Comparison of ENCODE assay signal across 18 cellular contexts in the genomic region with DNA sequence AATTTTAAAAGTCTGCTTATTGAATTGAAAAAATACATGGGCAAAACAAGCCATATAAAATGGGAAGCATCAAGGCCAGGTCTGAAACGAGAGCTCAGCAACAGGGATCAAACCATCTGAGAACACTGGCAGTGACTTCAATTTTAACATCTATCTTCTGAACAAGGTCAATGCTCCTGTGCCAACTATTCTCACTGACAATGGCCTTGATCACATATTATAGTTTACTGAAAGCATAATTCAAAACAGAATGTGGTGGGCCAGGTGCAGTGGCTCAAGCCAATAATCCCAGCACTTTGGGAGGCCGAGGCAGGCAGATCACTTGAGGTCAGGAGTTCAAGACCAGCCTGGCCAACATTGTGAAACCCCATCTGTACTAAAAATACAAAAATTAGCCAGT. TPM values are rescaled to one million over a fixed set of nuclear protein-coding genes. Genes with fewer than 3 reads are reported as not detected.
A peak's percentile ranks its signal among the peaks of the same experiment; 100 is the strongest.
DNase-seq lines count a peak whose midpoint lies in the region; ATAC-seq, FAIRE-seq and TF ChIP-seq lines count a peak whose summit lies in the region.
"Had no signal": no experiment of that assay in that cellular context is flagged by ENCODE, and none has a peak within 500 bp of the region (broad histone marks: within the 10 kb centered on the region; RNA-seq: fewer than 3 reads in every experiment).

No MANE protein-coding gene starts in this region.

- TF ChIP-seq POLR2A in breast epithelium (IDR thresholded peaks at IDR 0.05) (no peak), HepG2 (IDR thresholded peaks at IDR 0.05; ENCODE audit: insufficient read depth in 1 of 2, low read depth in 2 of 2, low read length in 2 of 2) (no peak), right lobe of liver (IDR thresholded peaks at IDR 0.05) (no peak)

- CTCF ChIA-PET in MCF 10A (lab: Yijun Ruan, JAX) (interaction anchor here (0.6 kb wide), 1 partner anchor 1862 kb away, joined by 4 read pairs; no protein-coding TSS in a partner anchor), HepG2 (lab: Yijun Ruan, JAX; ENCODE audit: low intra/inter-chr PET ratio, low total read pairs) (no interaction called here)

- H3K9me3 Mint-ChIP-seq in MCF 10A (ENCODE audit: unreplicated experiment) (no peaks in the 10 kb centered on the region), nephron progenitor cell (no peaks in the 10 kb centered on the region), mesothelial cell of epicardium (no peaks in the 10 kb centered on the region)
- H3K9me3 Mint-ChIP-seq: CD4-positive, alpha-beta memory T cell; GM23338 had no signal

- H3K27me3 ChIP-seq in breast epithelium (no peaks in the 10 kb centered on the region), HepG2 (ENCODE audit: control insufficient read depth in 1 of 2, insufficient read depth in 2 of 2, low read length in 2 of 2) (no peaks in the 10 kb centered on the region), right lobe of liver (no peaks in the 10 kb centered on the region), psoas muscle (ENCODE audit: insufficient read depth in 3 of 3, low read length in 2 of 3) (no peaks in the 10 kb centered on the region)
- H3K27me3 ChIP-seq: BLaER1 had no signal

- no peak for TF ChIP-seq EP300 in HepG2 (IDR thresholded peaks at IDR 0.05; ENCODE audit: low read depth in 2 of 2, low read length in 2 of 2)
- no peak for TF ChIP-seq EP300 in HepG2 (CRISPR knock-in tag; IDR thresholded peaks at IDR 0.05; ENCODE audit: borderline replicate concordance)

- 73% methylated on average over 2 of the region's 2 CpGs for WGBS in HepG2 (ENCODE audit: low lambda C conversion rate)
- WGBS in right lobe of liver (ENCODE audit: insufficient coverage, low coverage, low lambda C conversion rate, missing lambda C conversion rate), result 24% methylated on average over 2 of the region's 2 CpGs
- WGBS in psoas muscle, 3 donors, result 22 to 40% (median 35%) methylated on average over 2 of the region's 2 CpGs

- no peak overlapping the region for H3K4me3 Mint-ChIP-seq in MCF 10A (ENCODE audit: unreplicated experiment)
- no peak overlapping the region for H3K4me3 Mint-ChIP-seq in nephron progenitor cell
- no peak overlapping the region for H3K4me3 Mint-ChIP-seq in mesothelial cell of epicardium
- H3K4me3 Mint-ChIP-seq: CD14-positive monocyte; CD4-positive, alpha-beta memory T cell; GM23338 had no signal

- POLR2A ChIA-PET in MCF 10A (lab: Yijun Ruan, JAX), result interaction anchor here (1.0 kb wide), 1 partner anchor 13 kb away, joined by 4 read pairs; no protein-coding TSS in a partner anchor
- POLR2A ChIA-PET in HepG2 (lab: Yijun Ruan, JAX), result interaction anchor here (1.4 kb wide), 1 partner anchor 8 kb away, joined by 5 read pairs; no protein-coding TSS in a partner anchor

- ATAC-seq in HepG2 (no peak), right lobe of liver (no peak), psoas muscle (peak; percentile 39 to 64 (median 46))

- no peak overlapping the region for H2AFZ ChIP-seq in HepG2 (ENCODE audit: low read length)
- H2AFZ ChIP-seq: GM23338 had no signal

- peak overlapping the region; percentile 24 for H3K27ac Mint-ChIP-seq in MCF 10A (ENCODE audit: low read depth, unreplicated experiment)
- no peak overlapping the region for H3K27ac Mint-ChIP-seq in nephron progenitor cell
- H3K27ac Mint-ChIP-seq in mesothelial cell of epicardium, result no peak overlapping the region
- H3K27ac Mint-ChIP-seq: GM23338 had no signal

- H3K4me1 ChIP-seq in breast epithelium (no peaks in the 10 kb centered on the region), HepG2 (ENCODE audit: insufficient read depth, low read length) (peaks cover 38% of the 10 kb centered on the region), right lobe of liver (peaks cover 0 to 38% (median 6%) of the 10 kb centered on the region in 4 donors), psoas muscle (peaks cover 91% of the 10 kb centered on the region)

- TF ChIP-seq CTCF in MCF 10A (IDR thresholded peaks at IDR 0.05; ENCODE audit: unreplicated experiment) (no peak), breast epithelium (IDR thresholded peaks at IDR 0.05) (no peak), HepG2 (CRISPR knock-in tag; IDR thresholded peaks at IDR 0.05) (no peak), right lobe of liver (IDR thresholded peaks at IDR 0.05) (no peak), psoas muscle (IDR thresholded peaks at IDR 0.05) (no peak), nephron progenitor cell (IDR thresholded peaks at IDR 0.05) (no peak), mesothelial cell of epicardium (IDR thresholded peaks at IDR 0.05; ENCODE audit: unreplicated experiment) (no peak)

- H3K4me1 Mint-ChIP-seq in MCF 10A (ENCODE audit: insufficient read depth, unreplicated experiment) (peaks cover 25% of the 10 kb centered on the region), nephron progenitor cell (peaks cover 25% of the 10 kb centered on the region), mesothelial cell of epicardium (peaks cover 3% of the 10 kb centered on the region)

- BruUV-seq in MCF 10A (replicated peaks; lab: Mats Ljungman, UMichigan) (no TSS peak), HepG2 (replicated peaks; lab: Mats Ljungman, UMichigan) (no TSS peak)

- no peak overlapping the region for H3K9ac ChIP-seq in HepG2 (ENCODE audit: insufficient read depth, low read depth, low read length)
- H3K9ac ChIP-seq: BLaER1 had no signal

- no peak overlapping the region for H3K4me3 ChIP-seq in breast epithelium
- H3K4me3 ChIP-seq in HepG2 (replicated peaks in 1 of 3; ENCODE audit: insufficient read depth in 1 of 3, low read depth in 2 of 3, low read length in 3 of 3), result no peak overlapping the region
- no peak overlapping the region for H3K4me3 ChIP-seq in right lobe of liver
- H3K4me3 ChIP-seq in psoas muscle, result peak overlapping the region; percentile 29
- H3K4me3 ChIP-seq: BLaER1, GM23338 had no signal

- in situ Hi-C loops in HepG2 (cut with HindIII; ENCODE audit: extremely low pct_ligation_motif_present, low pct_unique_long_range_greater_than_20kb), result no loop called here

- intact Hi-C loops in MCF 10A (cut with micrococcal nuclease) (no loop called here), breast epithelium (cut with DNase I; ENCODE audit: low total_unique reads) (no loop called here), HepG2 (cut with micrococcal nuclease; ENCODE audit: unreplicated experiment) (no loop called here), right lobe of liver (cut with DNase I) (no loop called here), psoas muscle (cut with DNase I) (loop anchor here in 1 of 2 donors (5.0 kb wide), 1 partner anchor 33 kb away; no protein-coding TSS in a partner anchor)

- DNase-seq in MCF 10A (ENCODE audit: unreplicated experiment) (no peak), breast epithelium (ENCODE audit: low spot score in 2 of 2) (no peak), HepG2 (ENCODE audit: low spot score) (no peak), right lobe of liver (no peak), psoas muscle (no peak), nephron progenitor cell (no peak), mesothelial cell of epicardium (ENCODE audit: low spot score in 2 of 2, unreplicated experiment in 2 of 2) (no peak)
- DNase-seq: 8988T; CD4-positive, alpha-beta memory T cell; DMS153; DMS79; GDM1; HCEC 1CT had no signal

- H4K20me1 ChIP-seq in HepG2 (ENCODE audit: insufficient read depth, low read length), result peaks cover 44% of the 10 kb centered on the region

- H3K36me3 ChIP-seq in breast epithelium (no peaks in the 10 kb centered on the region), HepG2 (replicated peaks in 1 of 2; ENCODE audit: control insufficient read depth in 1 of 2, insufficient read depth in 2 of 2, low read length in 2 of 2) (0 out of 5 replicates have a peak, but pooled peaks cover 2 to 3% of the 10 kb centered on the region in 2 experiments), right lobe of liver (no peaks in the 10 kb centered on the region), psoas muscle (ENCODE audit: insufficient read depth in 1 of 2, low read depth in 1 of 2) (no peaks in the 10 kb centered on the region)

- H3K27me3 Mint-ChIP-seq in MCF 10A (ENCODE audit: insufficient read depth, unreplicated experiment) (no peaks in the 10 kb centered on the region), nephron progenitor cell (ENCODE audit: low read depth, poor library complexity) (no peaks in the 10 kb centered on the region), mesothelial cell of epicardium (ENCODE audit: low read depth) (no peaks in the 10 kb centered on the region)
- H3K27me3 Mint-ChIP-seq: CD4-positive, alpha-beta memory T cell had no signal

- H3K4me2 ChIP-seq in HepG2 (ENCODE audit: low read depth, low read length), result 0 out of 2 replicates have a peak overlapping the region, but pooled peaks have one; percentile 52
- H3K4me2 ChIP-seq: BLaER1, GM23338 had no signal

- H3K27ac ChIP-seq in breast epithelium (no peak overlapping the region), HepG2 (ENCODE audit: extremely low read length, insufficient read depth, low read length) (no peak overlapping the region), right lobe of liver (no peak overlapping the region), psoas muscle (peak overlapping the region; percentile 47)
- H3K27ac ChIP-seq: BLaER1 had no signal

- peaks cover 7% of the 10 kb centered on the region for H3K36me3 Mint-ChIP-seq in MCF 10A (ENCODE audit: insufficient read depth, unreplicated experiment)
- H3K36me3 Mint-ChIP-seq in nephron progenitor cell (ENCODE audit: low read depth), result peaks cover 28% of the 10 kb centered on the region
- peaks cover 2% of the 10 kb centered on the region for H3K36me3 Mint-ChIP-seq in mesothelial cell of epicardium

- FAIRE-seq in HepG2 (lab: Jason Lieb, UNC), result no peak
- FAIRE-seq: H54 had no signal

- H3K9me3 ChIP-seq in breast epithelium, result no peaks in the 10 kb centered on the region
- no peaks in the 10 kb centered on the region for H3K9me3 ChIP-seq in HepG2 (ENCODE audit: low read length)
- H3K9me3 ChIP-seq in right lobe of liver, result no peaks in the 10 kb centered on the region
- no peaks in the 10 kb centered on the region for H3K9me3 ChIP-seq in psoas muscle
- H3K9me3 ChIP-seq: BLaER1 had no signal

- H3K79me2 ChIP-seq in HepG2 (ENCODE audit: insufficient read depth, low read length), result peaks cover 97% of the 10 kb centered on the region

- TF ChIP-seq RAD21 in HepG2 (CRISPR knock-in tag; IDR thresholded peaks at IDR 0.05), result no peak

RNA-seq across cellular contexts. Expression of gene ECPAS, which starts 9.0 kb away (rescaled TPM):
- total RNA-seq in MCF 10A (2022) (140 and 152 TPM in 2 replicates), breast epithelium (100 to 1,000 TPM in 1 of 3 donors, 10 to 100 TPM in 2; 91.6 to 159 (median 94.1) TPM), HepG2 (2016; rRNA removed; fragmentation: Illumina TruSeq; extraction: Trizol) (58.0 and 81.7 TPM in 2 replicates), right lobe of liver (10 to 100 TPM; 36.8 to 52.8 (median 41.1) TPM), psoas muscle (100 to 1,000 TPM; 273 to 456 (median 349) TPM), mesothelial cell of epicardium (84.7 to 95.1 TPM (median 92.6 TPM) in 3 replicates)
- total RNA-seq in HepG2 (2016; cell fraction: cytosol; rRNA removed; fragmentation: Illumina TruSeq; extraction: Trizol; ENCODE audit: low read depth), result 16.5 and 19.4 TPM in 2 replicates
- total RNA-seq in HepG2 (2016; cell fraction: insoluble cytoplasmic fraction; rRNA removed; fragmentation: Illumina TruSeq; extraction: Trizol), result 61.7 and 85.2 TPM in 2 replicates
- 25.2 and 25.7 TPM in 2 replicates for total RNA-seq in HepG2 (2016; cell fraction: membrane; rRNA removed; fragmentation: Illumina TruSeq; extraction: Trizol)
- 62.2 and 69.4 TPM in 2 replicates for total RNA-seq in HepG2 (2016; cell fraction: nucleus; rRNA removed; fragmentation: Illumina TruSeq; extraction: Trizol)
- polyA plus RNA-seq in HepG2 (2011; rRNA removed) (35.3 and 37.3 TPM in 2 replicates), psoas muscle (100 to 1,000 TPM in 2 of 3 donors, 10 to 100 TPM in 1; 95.9 to 410 (median 135) TPM)
- 14.0 and 19.7 TPM in 2 replicates for polyA plus RNA-seq in HepG2 (2011; cell fraction: cytosol; rRNA removed)
- 50.5 and 56.3 TPM in 2 replicates for polyA plus RNA-seq in HepG2 (2011; cell fraction: nucleus; rRNA removed)
- polyA plus RNA-seq in HepG2 (2012), result 43.2 and 54.3 TPM in 2 replicates
- polyA plus RNA-seq in HepG2 (2016; cell fraction: cytosol; fragmentation: Illumina TruSeq; extraction: Trizol; ENCODE audit: low read depth), result 2.2 and 2.5 TPM in 2 replicates
- 45.7 and 50.1 TPM in 2 replicates for polyA plus RNA-seq in HepG2 (2016; cell fraction: insoluble cytoplasmic fraction; fragmentation: Illumina TruSeq; extraction: Trizol; ENCODE audit: low read depth)
- 6.0 and 8.2 TPM in 2 replicates for polyA plus RNA-seq in HepG2 (2016; cell fraction: membrane; fragmentation: Illumina TruSeq; extraction: Trizol; ENCODE audit: low read depth)
- 45.4 and 52.1 TPM in 2 replicates for polyA plus RNA-seq in HepG2 (2016; cell fraction: nucleus; fragmentation: Illumina TruSeq; extraction: Trizol; ENCODE audit: insufficient read depth, low read depth)
- 61.8 and 69.9 TPM in 2 replicates for polyA minus RNA-seq in HepG2 (2011; rRNA and poly(A)+ RNA removed; ENCODE audit: low replicate concordance)
- 69.1 and 80.5 TPM in 2 replicates for polyA minus RNA-seq in HepG2 (2011; cell fraction: cytosol; rRNA and poly(A)+ RNA removed)
- 141 and 183 TPM in 2 replicates for polyA minus RNA-seq in HepG2 (2011; cell fraction: nucleus; rRNA and poly(A)+ RNA removed)

RNA-seq across cellular contexts. Expression of gene ZNF483, which starts 49.8 kb away (rescaled TPM):
- total RNA-seq in MCF 10A (2022), result 1.3 and 2.4 TPM in 2 replicates
- total RNA-seq in breast epithelium, result 10 to 100 TPM in 2 of 3 donors, 1 to 10 TPM in 1; 5.9 to 24.9 (median 16.4) TPM
- 9.5 and 15.7 TPM in 2 replicates for total RNA-seq in HepG2 (2016; rRNA removed; fragmentation: Illumina TruSeq; extraction: Trizol)
- total RNA-seq in HepG2 (2016; cell fraction: cytosol; rRNA removed; fragmentation: Illumina TruSeq; extraction: Trizol; ENCODE audit: low read depth), result 10.6 and 15.0 TPM in 2 replicates
- total RNA-seq in HepG2 (2016; cell fraction: insoluble cytoplasmic fraction; rRNA removed; fragmentation: Illumina TruSeq; extraction: Trizol), result 7.7 and 14.2 TPM in 2 replicates
- 6.0 and 8.2 TPM in 2 replicates for total RNA-seq in HepG2 (2016; cell fraction: membrane; rRNA removed; fragmentation: Illumina TruSeq; extraction: Trizol)
- total RNA-seq in HepG2 (2016; cell fraction: nucleus; rRNA removed; fragmentation: Illumina TruSeq; extraction: Trizol), result 9.4 and 10.0 TPM in 2 replicates
- polyA plus RNA-seq in HepG2 (2011; rRNA removed), result 1.4 and 2.0 TPM in 2 replicates
- 0.50 and 0.87 TPM in 2 replicates for polyA plus RNA-seq in HepG2 (2011; cell fraction: cytosol; rRNA removed)
- polyA plus RNA-seq in HepG2 (2011; cell fraction: nucleus; rRNA removed), result 0.93 and 1.8 TPM in 2 replicates
- polyA plus RNA-seq in HepG2 (2012), result 1.2 and 1.3 TPM in 2 replicates
- polyA plus RNA-seq in HepG2 (2016; cell fraction: cytosol; fragmentation: Illumina TruSeq; extraction: Trizol; ENCODE audit: low read depth), result 0.29 and 0.40 TPM in 2 replicates
- polyA plus RNA-seq in HepG2 (2016; cell fraction: insoluble cytoplasmic fraction; fragmentation: Illumina TruSeq; extraction: Trizol; ENCODE audit: low read depth), result 0.85 and 1.6 TPM in 2 replicates
- polyA plus RNA-seq in HepG2 (2016; cell fraction: membrane; fragmentation: Illumina TruSeq; extraction: Trizol; ENCODE audit: low read depth), result 0.57 and 0.60 TPM in 2 replicates
- 1.8 and 2.5 TPM in 2 replicates for polyA plus RNA-seq in HepG2 (2016; cell fraction: nucleus; fragmentation: Illumina TruSeq; extraction: Trizol; ENCODE audit: insufficient read depth, low read depth)
- 6.2 TPM in 1 of 2 replicates, not detected in the other for polyA minus RNA-seq in HepG2 (2011; rRNA and poly(A)+ RNA removed; ENCODE audit: low replicate concordance)
- 3.0 and 3.3 TPM in 2 replicates for polyA minus RNA-seq in HepG2 (2011; cell fraction: cytosol; rRNA and poly(A)+ RNA removed)
- polyA minus RNA-seq in HepG2 (2011; cell fraction: nucleus; rRNA and poly(A)+ RNA removed), result 13.4 and 23.1 TPM in 2 replicates
- total RNA-seq in right lobe of liver, result 1 to 10 TPM in 1 of 6 experiments, under 1 TPM in 5; 0.06 to 1.2 (median 0.37) TPM
- under 1 TPM; 0.17 to 0.92 (median 0.45) TPM for total RNA-seq in psoas muscle
- polyA plus RNA-seq in psoas muscle, result under 1 TPM in 1 of 3 donors, not detected in 2; 0.05 TPM
- 12.2 to 13.0 TPM (median 12.6 TPM) in 3 replicates for total RNA-seq in mesothelial cell of epicardium
- total RNA-seq: HT-29 had no signal
- polyA plus RNA-seq: CD14-positive monocyte had no signal

Comparison
In these comparisons a context has a peak if more than half of its experiments do, and no peak if none do; other contexts are left out.
1. ATAC-seq: peak in psoas muscle (4 of 4); none in HepG2 (single experiment) and right lobe of liver (0 of 4).